In genomic region chr1:209646558-209646957, GRCh38 we compare ENCODE assay signal across 12 cellular contexts. TPM values are rescaled to one million over a fixed set of nuclear protein-coding genes. Genes with fewer than 3 reads are reported as not detected.
DNase-seq lines count a peak whose midpoint lies in the region; ATAC-seq and TF ChIP-seq lines count a peak whose summit lies in the region.
"Had no signal": no experiment of that assay in that cellular context is flagged by ENCODE, and none has a peak within 500 bp of the region (broad histone marks: within the 10 kb centered on the region; RNA-seq: fewer than 3 reads in every experiment).

No MANE protein-coding gene starts in this region.

- DNase-seq in A673 (ENCODE audit: low spot score) (no peak), hepatocyte (ENCODE audit: low spot score) (no peak), foreskin melanocyte (no peak)
- no peak for DNase-seq in activated T-helper 2 cell treated with anti-CD3 and anti-CD28 coated beads, Interferon-gamma antibody, Interleukin-2, Interleukin-4, amounts not matched to agents 10 μg/mL and 5 μg/mL and 100 μg/mL, durations not matched to agents 14 hours and 24 hours and 36 hours (ENCODE audit: low spot score)
- DNase-seq in activated T-cell treated with anti-CD3 and anti-CD28 coated beads, Interleukin-2, amount 50 U/mL, for 24 hours: no peak
- DNase-seq: COR-L47 had no signal

- H3K9me3 Mint-ChIP-seq in activated T-helper 2 cell treated with anti-CD3 and anti-CD28 coated beads, Interferon-gamma antibody, Interleukin-2, Interleukin-4, amounts not matched to agents 10 μg/mL and 5 μg/mL and 100 μg/mL, durations not matched to agents 14 hours and 24 hours and 36 hours: no peaks in the 10 kb centered on the region
- no peaks in the 10 kb centered on the region for H3K9me3 Mint-ChIP-seq in activated T-cell treated with anti-CD3 and anti-CD28 coated beads, Interleukin-2, amount 50 U/mL, for 24 hours
- H3K9me3 Mint-ChIP-seq: mesothelial cell of epicardium had no signal

- H3K4me3 Mint-ChIP-seq in activated T-helper 2 cell treated with anti-CD3 and anti-CD28 coated beads, Interferon-gamma antibody, Interleukin-2, Interleukin-4, amounts not matched to agents 10 μg/mL and 5 μg/mL and 100 μg/mL, durations not matched to agents 14 hours and 24 hours and 36 hours (ENCODE audit: low read depth): no peak overlapping the region
- no peak overlapping the region for H3K4me3 Mint-ChIP-seq in activated T-cell treated with anti-CD3 and anti-CD28 coated beads, Interleukin-2, amount 50 U/mL, for 24 hours
- H3K4me3 Mint-ChIP-seq: mesothelial cell of epicardium had no signal

- H3K4me1 Mint-ChIP-seq in activated T-helper 2 cell treated with anti-CD3 and anti-CD28 coated beads, Interferon-gamma antibody, Interleukin-2, Interleukin-4, amounts not matched to agents 10 μg/mL and 5 μg/mL and 100 μg/mL, durations not matched to agents 14 hours and 24 hours and 36 hours (ENCODE audit: low read depth): peaks cover 40% of the 10 kb centered on the region
- H3K4me1 Mint-ChIP-seq in activated T-cell treated with anti-CD3 and anti-CD28 coated beads, Interleukin-2, amount 50 U/mL, for 24 hours (ENCODE audit: low read depth): peaks cover 30% of the 10 kb centered on the region

- peak overlapping the region; percentile 24 for H3K4me2 ChIP-seq in hepatocyte

- no peak overlapping the region for H3K4me3 ChIP-seq in A673 (ENCODE audit: low read depth, low read length, poor library complexity, severe bottlenecking)
- no peak overlapping the region for H3K4me3 ChIP-seq in GM12875 (ENCODE audit: low read depth, low read length)
- no peak overlapping the region for H3K4me3 ChIP-seq in hepatocyte
- H3K4me3 ChIP-seq: suprapubic skin had no signal

- WGBS in hepatocyte (ENCODE audit: low lambda C conversion rate, missing lambda C conversion rate): 92% methylated on average over 5 of the region's 5 CpGs

- H3K79me2 ChIP-seq in hepatocyte: peaks cover 34% of the 10 kb centered on the region

- no peaks in the 10 kb centered on the region for H3K36me3 Mint-ChIP-seq in activated T-helper 2 cell treated with anti-CD3 and anti-CD28 coated beads, Interferon-gamma antibody, Interleukin-2, Interleukin-4, amounts not matched to agents 10 μg/mL and 5 μg/mL and 100 μg/mL, durations not matched to agents 14 hours and 24 hours and 36 hours (ENCODE audit: low read depth)
- no peaks in the 10 kb centered on the region for H3K36me3 Mint-ChIP-seq in activated T-cell treated with anti-CD3 and anti-CD28 coated beads, Interleukin-2, amount 50 U/mL, for 24 hours (ENCODE audit: low read depth)
- H3K36me3 Mint-ChIP-seq: mesothelial cell of epicardium had no signal

- H3K27me3 ChIP-seq in A673 (replicated peaks; ENCODE audit: insufficient read depth, low read depth, low read length, poor library complexity) (no peaks in the 10 kb centered on the region), hepatocyte (no peaks in the 10 kb centered on the region)
- H3K27me3 ChIP-seq: suprapubic skin had no signal

- H3K36me3 ChIP-seq in A673 (ENCODE audit: insufficient read depth, low read length, poor library complexity, severe bottlenecking): no peaks in the 10 kb centered on the region
- H3K36me3 ChIP-seq in hepatocyte (replicated peaks; ENCODE audit: insufficient read depth, low read depth): no peaks in the 10 kb centered on the region
- H3K36me3 ChIP-seq: suprapubic skin had no signal

- intact Hi-C loops in A673 (cut with micrococcal nuclease; ENCODE audit: unreplicated experiment): no loop called here
- intact Hi-C loops in activated T-helper 2 cell treated with anti-CD3 and anti-CD28 coated beads, Interferon-gamma antibody, Interleukin-2, Interleukin-4, amounts not matched to agents 10 μg/mL and 5 μg/mL and 100 μg/mL, durations not matched to agents 14 hours and 24 hours and 36 hours (cut with micrococcal nuclease): loop anchor here (5.0 kb wide), 1 partner anchor 44 kb away; no protein-coding TSS in a partner anchor

- no peak overlapping the region for H2AFZ ChIP-seq in hepatocyte

- H3K4me1 ChIP-seq in A673 (ENCODE audit: insufficient read depth, low read length, poor library complexity, severe bottlenecking): peaks cover 30% of the 10 kb centered on the region
- H3K4me1 ChIP-seq in hepatocyte (ENCODE audit: insufficient read depth): peaks cover 55% of the 10 kb centered on the region

- CTCF ChIA-PET in A673 (lab: Charles Lee): no interaction called here

- ATAC-seq in HG02763 (IDR thresholded peaks at IDR 0.05; ENCODE audit: unreplicated experiment) (no peak), HG03045 (IDR thresholded peaks at IDR 0.05; ENCODE audit: unreplicated experiment) (no peak)

- H3K27ac Mint-ChIP-seq in activated T-helper 2 cell treated with anti-CD3 and anti-CD28 coated beads, Interferon-gamma antibody, Interleukin-2, Interleukin-4, amounts not matched to agents 10 μg/mL and 5 μg/mL and 100 μg/mL, durations not matched to agents 14 hours and 24 hours and 36 hours: peak overlapping the region; percentile 36
- H3K27ac Mint-ChIP-seq in activated T-cell treated with anti-CD3 and anti-CD28 coated beads, Interleukin-2, amount 50 U/mL, for 24 hours: no peak overlapping the region
- H3K27ac Mint-ChIP-seq: mesothelial cell of epicardium had no signal

- H3K27ac ChIP-seq in A673 (ENCODE audit: low read depth, low read length, poor library complexity, severe bottlenecking) (no peak overlapping the region), hepatocyte (peak overlapping the region; percentile 24)
- H3K27ac ChIP-seq: suprapubic skin had no signal

- BruUV-seq in A673 (replicated peaks; lab: Mats Ljungman, UMichigan): no TSS peak

- TF ChIP-seq CTCF in A673 (conservative IDR thresholded peaks at IDR 0.05; ENCODE audit: low read depth, low read length) (peak; percentile 35), GM12875 (IDR thresholded peaks at IDR 0.05; ENCODE audit: borderline replicate concordance, insufficient read depth, low read depth, low read length) (0 out of 2 replicates have a peak, but pooled peaks have one; percentile 25), hepatocyte (IDR thresholded peaks at IDR 0.05; ENCODE audit: poor library complexity) (no peak)

- no peaks in the 10 kb centered on the region for H4K20me1 ChIP-seq in hepatocyte (ENCODE audit: insufficient read depth, poor library complexity, severe bottlenecking)

- H3K27me3 Mint-ChIP-seq in activated T-helper 2 cell treated with anti-CD3 and anti-CD28 coated beads, Interferon-gamma antibody, Interleukin-2, Interleukin-4, amounts not matched to agents 10 μg/mL and 5 μg/mL and 100 μg/mL, durations not matched to agents 14 hours and 24 hours and 36 hours (ENCODE audit: low read depth): no peaks in the 10 kb centered on the region
- H3K27me3 Mint-ChIP-seq in activated T-cell treated with anti-CD3 and anti-CD28 coated beads, Interleukin-2, amount 50 U/mL, for 24 hours: no peaks in the 10 kb centered on the region

- no peaks in the 10 kb centered on the region for H3K9me2 ChIP-seq in hepatocyte (replicated peaks; ENCODE audit: insufficient read depth)

- POLR2A ChIA-PET in A673 (lab: Charles Lee; ENCODE audit: low non-redundant PET): no interaction called here

- H3K9me3 ChIP-seq in A673 (ENCODE audit: low read depth, low read length, poor library complexity, severe bottlenecking) (no peaks in the 10 kb centered on the region), hepatocyte (ENCODE audit: low read depth) (no peaks in the 10 kb centered on the region)
- H3K9me3 ChIP-seq: suprapubic skin had no signal

RNA-seq across cellular contexts. Expression of gene LAMB3, which starts 5.7 kb away (rescaled TPM):
- 8.1 and 12.7 TPM in 2 replicates for total RNA-seq in A673 (2021)
- total RNA-seq in activated T-helper 2 cell treated with anti-CD3 and anti-CD28 coated beads, Interferon-gamma antibody, Interleukin-2, Interleukin-4, amounts not matched to agents 10 μg/mL and 5 μg/mL and 100 μg/mL, durations not matched to agents 14 hours and 24 hours and 36 hours: 11.3 and 11.5 TPM in 2 replicates
- 63.7 and 76.9 TPM in 2 replicates for total RNA-seq in hepatocyte
- polyA plus RNA-seq in hepatocyte: 48.8 and 55.9 TPM in 2 replicates

RNA-seq across cellular contexts. Expression of gene G0S2, which starts 28.7 kb away (rescaled TPM):
- total RNA-seq in A673 (2021) (5.8 and 9.0 TPM in 2 replicates), hepatocyte (37.0 and 38.3 TPM in 2 replicates)
- 49.3 and 49.4 TPM in 2 replicates for total RNA-seq in activated T-helper 2 cell treated with anti-CD3 and anti-CD28 coated beads, Interferon-gamma antibody, Interleukin-2, Interleukin-4, amounts not matched to agents 10 μg/mL and 5 μg/mL and 100 μg/mL, durations not matched to agents 14 hours and 24 hours and 36 hours
- 31.5 and 32.2 TPM in 2 replicates for polyA plus RNA-seq in hepatocyte

RNA-seq across cellular contexts. Expression of gene HSD11B1, which starts 58.1 kb away (rescaled TPM):
- total RNA-seq in A673 (2021) (not detected in 2 replicates), hepatocyte (1.7 and 2.1 TPM in 2 replicates)
- 8.2 and 8.6 TPM in 2 replicates for total RNA-seq in activated T-helper 2 cell treated with anti-CD3 and anti-CD28 coated beads, Interferon-gamma antibody, Interleukin-2, Interleukin-4, amounts not matched to agents 10 μg/mL and 5 μg/mL and 100 μg/mL, durations not matched to agents 14 hours and 24 hours and 36 hours
- not detected in 2 replicates for polyA plus RNA-seq in hepatocyte
- total RNA-seq: mesothelial cell of epicardium, NCI-H460 had no signal
